31 cellular contexts compared by ENCODE assay signal in genomic region chr1:179156708-179157107, GRCh38.
"Had no signal": no experiment of that assay in that cellular context is flagged by ENCODE, and none has a peak within 500 bp of the region (broad histone marks: within the 10 kb centered on the region; RNA-seq: fewer than 3 reads in every experiment).

No MANE protein-coding gene starts in this region.

- DNase-seq: activated B cell treated with CpG ODN at 0.5 μM for 24 hours; activated CD4-positive, alpha-beta memory T cell treated with anti-CD3 and anti-CD28 coated beads for 36 hours; activated CD4-positive, alpha-beta T cell treated with anti-CD3 and anti-CD28 coated beads for 4 hours; activated CD4-positive, alpha-beta T cell treated with anti-CD3 and anti-CD28 coated beads, Interleukin-2, amount 10 ng/mL, durations not matched to agents 24 days and 14 days; activated CD4-positive, alpha-beta T cell treated with anti-CD3 and anti-CD28 coated beads, Interleukin-2, amount 50 U/mL, for 1 hour; activated CD4-positive, alpha-beta T cell treated with anti-CD3 and anti-CD28 coated beads, Interleukin-2, amount 50 U/mL, for 4 hours; activated CD4-positive, CD25-positive, alpha-beta regulatory T cell treated with anti-CD3 and anti-CD28 coated beads, Interleukin-2, amount 50 U/mL, for 72 hours; activated CD8-positive, alpha-beta memory T cell treated with anti-CD3 and anti-CD28 coated beads, Interleukin-2, amount 50 U/mL, for 4 hours; activated CD8-positive, alpha-beta T cell treated with anti-CD3 and anti-CD28 coated beads for 36 hours; activated effector memory CD4-positive, alpha-beta T cell treated with anti-CD3 and anti-CD28 coated beads, Interleukin-2, amount 50 U/mL, for 16 hours; activated gamma-delta T cell treated with Interleukin-2 at 50 U/mL for 16 hours; activated naive CD4-positive, alpha-beta T cell; activated naive CD4-positive, alpha-beta T cell treated with anti-CD3 and anti-CD28 coated beads for 36 hours; activated naive CD4-positive, alpha-beta T cell treated with anti-CD3 and anti-CD28 coated beads, Interleukin-2, amount 50 U/mL, for 16 hours; activated naive CD8-positive, alpha-beta T cell treated with anti-CD3 and anti-CD28 coated beads for 36 hours; activated T-cell treated with anti-CD3 and anti-CD28 coated beads for 4 hours; activated T-cell treated with anti-CD3 and anti-CD28 coated beads, Interleukin-2, amount 50 U/mL, for 1 hour; activated T-cell treated with anti-CD3 and anti-CD28 coated beads, Interleukin-2, amount 50 U/mL, for 4 hours; activated T-cell treated with anti-CD3 and anti-CD28 coated beads, Interleukin-2, amount 50 U/mL, for 72 hours; adrenal gland; amniotic stem cell; aorta; body of pancreas; brain microvascular endothelial cell; central memory CD4-positive, alpha-beta T cell; T-helper 2 cell; T-helper 9 cell had no signal

- H3K9me3 ChIP-seq: adrenal gland, body of pancreas, breast epithelium had no signal

- H3K4me3 ChIP-seq: adrenal gland, body of pancreas, breast epithelium had no signal

- H3K4me1 ChIP-seq: adrenal gland, breast epithelium had no signal

- H3K27me3 ChIP-seq: adrenal gland, body of pancreas, brain microvascular endothelial cell, breast epithelium had no signal

- H3K36me3 ChIP-seq: adrenal gland, brain microvascular endothelial cell, breast epithelium had no signal

- ATAC-seq: activated CD8-positive, alpha-beta T cell treated with anti-CD3 and anti-CD28 coated beads for 36 hours; activated naive CD4-positive, alpha-beta T cell treated with anti-CD3 and anti-CD28 coated beads, Interleukin-2, amount 50 U/mL, for 72 hours; activated T-cell treated with anti-CD3 and anti-CD28 coated beads, Interleukin-2, amount 50 U/mL, for 4 hours; activated T-cell treated with anti-CD3 and anti-CD28 coated beads, Interleukin-2, amount 50 U/mL, for 72 hours; activated T-helper 17 cell treated with anti-CD3 and anti-CD28 coated beads, Interleukin-2, amount 50 U/mL, for 72 hours; body of pancreas had no signal

- H3K27ac ChIP-seq: adrenal gland, body of pancreas, brain microvascular endothelial cell, breast epithelium, VCaP had no signal
